ENCODE assay signal across 8 cellular contexts in the genomic region with DNA sequence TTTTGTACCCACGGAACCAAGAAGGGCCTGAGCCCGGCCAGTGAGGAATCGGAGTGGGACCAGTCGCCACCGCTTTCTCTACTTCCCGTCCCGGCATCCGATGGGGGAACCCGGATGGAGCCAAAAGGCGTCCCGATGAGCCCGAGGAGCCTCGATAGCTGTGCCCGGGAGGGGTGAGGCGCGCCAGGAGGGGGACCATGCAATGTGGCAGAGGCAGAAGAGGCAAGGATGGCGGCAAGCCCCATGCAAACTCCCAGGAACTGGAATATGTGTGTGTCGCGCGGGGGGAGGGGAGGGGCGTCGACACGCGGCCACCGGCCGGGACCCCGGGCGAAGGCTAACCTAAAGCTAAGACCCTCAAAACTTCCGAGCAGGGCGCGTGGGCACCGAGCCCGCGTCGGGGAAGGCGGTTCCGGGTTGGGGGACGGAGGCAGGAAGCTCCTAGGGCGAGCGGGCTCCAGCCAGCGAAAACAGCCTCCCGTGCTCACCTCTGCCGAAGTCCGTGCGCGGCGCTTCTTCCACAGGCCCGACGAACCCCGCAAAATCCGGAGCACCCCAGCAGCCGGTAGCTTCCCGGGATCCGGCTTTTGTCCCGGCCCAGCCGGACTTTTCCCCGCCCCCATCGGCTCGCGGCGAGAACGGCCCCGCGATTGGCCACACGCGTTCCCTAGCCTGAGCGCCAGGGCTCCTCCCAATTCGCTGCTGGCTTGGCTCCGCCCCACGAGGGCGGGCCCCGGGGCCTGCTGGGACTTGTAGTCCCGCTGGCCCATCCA. TPM values are rescaled to one million over a fixed set of nuclear protein-coding genes. Genes with fewer than 3 reads are reported as not detected.
DNase-seq lines count a peak whose midpoint lies in the region; TF ChIP-seq lines count a peak whose summit lies in the region.

TSS of gene ACLY (minus strand) at position 560 of the 773 bp plus-strand sequence. CDS start 5,078 bp downstream, outside the sequence.

- H3K36me3 Mint-ChIP-seq in H9 (ENCODE audit: insufficient read depth in 1 of 3, low read depth in 3 of 3): peaks cover 7 to 17% (median 15%) of the 10 kb centered on the region in 3 experiments; a peak in 6 of 7 replicates

- H3K36me3 ChIP-seq in MM.1S (replicated peaks; ENCODE audit: insufficient read depth, low read length) (peaks cover 2% of the 10 kb centered on the region; the same call in 1 of the 2 replicates), SJSA1 (peaks cover 43% of the 10 kb centered on the region), neuronal stem cell (replicated peaks in 1 of 2; ENCODE audit: control insufficient read depth in 2 of 2, insufficient read depth in 2 of 2, low read length in 2 of 2) (peaks cover 5 to 41% of the 10 kb centered on the region in 2 donors)

- H2AK5ac ChIP-seq in H9 (ENCODE audit: insufficient read length, low read length) (no peak within 1 kb of the TSS), neuronal stem cell (ENCODE audit: low read depth, low read length) (peak within 1 kb of the TSS; percentile 95)

- H4K8ac ChIP-seq in H9 (replicated peaks; ENCODE audit: insufficient read length, low read depth, low read length) (no peak within 1 kb of the TSS), neuronal stem cell (ENCODE audit: low read depth, low read length) (no peak within 1 kb of the TSS)

- H3K9me2 ChIP-seq in MM.1S (replicated peaks; ENCODE audit: insufficient read depth, low read length): no peaks in the 10 kb centered on the region

- peak within 1 kb of the TSS; percentile 98 for H3K4me3 ChIP-seq in MM.1S (ENCODE audit: low read length)
- H3K4me3 ChIP-seq in SJSA1: peak within 1 kb of the TSS; percentile 97
- H3K4me3 ChIP-seq in neuronal stem cell (ENCODE audit: low read length in 2 of 2): peak within 1 kb of the TSS; percentile 99

- H3K79me2 ChIP-seq in H9 (ENCODE audit: insufficient read depth, low read length): peaks cover 42% of the 10 kb centered on the region
- H3K79me2 ChIP-seq in MM.1S (ENCODE audit: low read length): peaks cover 53% of the 10 kb centered on the region

- H3K18ac ChIP-seq in H9 (ENCODE audit: insufficient read length, low read depth, low read length): peak within 1 kb of the TSS; percentile 97
- H3K18ac ChIP-seq in neuronal stem cell (ENCODE audit: low read length): peak within 1 kb of the TSS; percentile 99

- H3K23me2 ChIP-seq in H9 (ENCODE audit: insufficient read length, low read depth, low read length, poor library complexity, severe bottlenecking): peaks cover 11% of the 10 kb centered on the region

- no peak within 1 kb of the TSS for H2BK20ac ChIP-seq in H9 (ENCODE audit: low read depth, low read length, poor library complexity, severe bottlenecking)

- no peak within 1 kb of the TSS for H3K23ac ChIP-seq in H9 (ENCODE audit: insufficient read length, low read depth, low read length)
- peak within 1 kb of the TSS; percentile 38 for H3K23ac ChIP-seq in neuronal stem cell (ENCODE audit: low read depth, low read length, poor library complexity)

- H3K4me3 Mint-ChIP-seq in H9: peak within 1 kb of the TSS; percentile 88 to 90

- peaks cover 43 to 50% of the 10 kb centered on the region in 2 experiments for H3K4me1 Mint-ChIP-seq in H9

- peak within 1 kb of the TSS; percentile 46 to 96 (median 94) for H3K27ac Mint-ChIP-seq in H9

- H2BK120ac ChIP-seq in H9 (ENCODE audit: low read depth, low read length, poor library complexity, severe bottlenecking) (no peak within 1 kb of the TSS), neuronal stem cell (ENCODE audit: low read depth, low read length) (peak within 1 kb of the TSS; percentile 77)

- peak within 1 kb of the TSS; percentile 85 for H3K9ac ChIP-seq in H9 (ENCODE audit: extremely low read depth, insufficient read length, low read length)
- peak within 1 kb of the TSS; percentile 90 for H3K9ac ChIP-seq in MM.1S (ENCODE audit: low read length)
- H3K9ac ChIP-seq in neuronal stem cell (ENCODE audit: low read depth, low read length, poor library complexity): peak within 1 kb of the TSS; percentile 98

- H3K14ac ChIP-seq in H9 (ENCODE audit: insufficient read depth, low read length) (peak within 1 kb of the TSS; percentile 99), neuronal stem cell (ENCODE audit: low read length) (peak within 1 kb of the TSS; percentile 97)

- peaks cover 7% of the 10 kb centered on the region for H4K20me1 ChIP-seq in H9 (ENCODE audit: control insufficient read depth, insufficient read depth, insufficient read length)
- 0 out of 2 replicates have a peak, but pooled peaks cover 5% of the 10 kb centered on the region for H4K20me1 ChIP-seq in MM.1S (ENCODE audit: insufficient read depth, low read length)

- no peaks in the 10 kb centered on the region for H3F3A ChIP-seq in MM.1S (ENCODE audit: insufficient read depth, low read length)

- H3K27me3 Mint-ChIP-seq in H9 (ENCODE audit: low read depth): no peaks in the 10 kb centered on the region

- H2AFZ ChIP-seq in H9 (ENCODE audit: low read length) (no peak within 1 kb of the TSS), MM.1S (ENCODE audit: low read length) (peak within 1 kb of the TSS; percentile 97), neuronal stem cell (ENCODE audit: low read length) (peak within 1 kb of the TSS; percentile 91)

- peak; percentile 98 for DNase-seq in ELR (ENCODE audit: low read depth)
- DNase-seq in H9: peak; percentile 100
- peak; percentile 99 for DNase-seq in MM.1S
- peak; percentile 94 to 97 for DNase-seq in SJSA1 (ENCODE audit: low read depth in 1 of 2, low spot score in 2 of 2)
- peak; percentile 79 to 94 (median 88) for DNase-seq in activated naive CD4-positive, alpha-beta T cell (lab: John Stamatoyannopoulos, UW)
- DNase-seq in foreskin melanocyte: peak; percentile 94
- DNase-seq in neuronal stem cell (ENCODE audit: low spot score): peak; percentile 98

- H2BK5ac ChIP-seq in H9 (ENCODE audit: insufficient read length, low read length) (peak within 1 kb of the TSS; percentile 14), neuronal stem cell (ENCODE audit: low read length) (peak within 1 kb of the TSS; percentile 95)

- H3K9me3 ChIP-seq in H9 (ENCODE audit: control insufficient read depth, low read depth, low read length) (no peaks in the 10 kb centered on the region), MM.1S (replicated peaks; ENCODE audit: insufficient read depth, low read length) (no peaks in the 10 kb centered on the region), SJSA1 (replicated peaks) (0 out of 2 replicates have a peak, but pooled peaks cover 5% of the 10 kb centered on the region), neuronal stem cell (replicated peaks in 1 of 2; ENCODE audit: control insufficient read depth in 2 of 2, insufficient read depth in 1 of 2, low read depth in 1 of 2, low read length in 2 of 2) (no peaks in the 10 kb centered on the region)

- no peak within 1 kb of the TSS for H4K5ac ChIP-seq in H9 (ENCODE audit: insufficient read length, low read depth, low read length)

- H3K9me3 Mint-ChIP-seq in H9: no peaks in the 10 kb centered on the region

- H4K91ac ChIP-seq in H9 (ENCODE audit: insufficient read length, low read depth, low read length) (peak within 1 kb of the TSS; percentile 85), neuronal stem cell (ENCODE audit: low read depth, low read length, poor library complexity) (peak within 1 kb of the TSS; percentile 68)

- H3K4ac ChIP-seq in H9 (ENCODE audit: low read depth, low read length) (no peak within 1 kb of the TSS; the same call in 1 of the 2 replicates), neuronal stem cell (ENCODE audit: low read length) (peak within 1 kb of the TSS; percentile 54)

- H2BK12ac ChIP-seq in H9 (ENCODE audit: insufficient read length, low read depth, low read length): no peak within 1 kb of the TSS
- no peak within 1 kb of the TSS for H2BK12ac ChIP-seq in neuronal stem cell (ENCODE audit: low read length)

- H3K27me3 ChIP-seq in H9 (ENCODE audit: insufficient read depth, low read length) (no peaks in the 10 kb centered on the region), MM.1S (replicated peaks; ENCODE audit: insufficient read depth, low read length) (no peaks in the 10 kb centered on the region), SJSA1 (replicated peaks) (no peaks in the 10 kb centered on the region), neuronal stem cell (ENCODE audit: control insufficient read depth in 3 of 3, insufficient read depth in 3 of 3, low read depth in 1 of 3, low read length in 3 of 3) (no peaks in the 10 kb centered on the region)

- peaks cover 8% of the 10 kb centered on the region; the same call in 1 of the 2 replicates for H3K4me1 ChIP-seq in H9 (ENCODE audit: insufficient read depth, low read length)
- peaks cover 12% of the 10 kb centered on the region; the same call in 1 of the 2 replicates for H3K4me1 ChIP-seq in MM.1S (ENCODE audit: low read length)
- H3K4me1 ChIP-seq in SJSA1 (replicated peaks): peaks cover 23% of the 10 kb centered on the region
- peaks cover 26 to 33% of the 10 kb centered on the region in 2 donors for H3K4me1 ChIP-seq in neuronal stem cell (ENCODE audit: control insufficient read depth in 2 of 2, insufficient read depth in 1 of 2, low read depth in 1 of 2, low read length in 2 of 2)

- WGBS in H9 (ENCODE audit: extremely low coverage, insufficient read length, low lambda C conversion rate): no CpG with 5 or more reads among the region's 73 CpGs
- WGBS in neuronal stem cell (ENCODE audit: extremely low coverage in 2 of 2, insufficient read length in 2 of 2, insufficient replicate concordance in 1 of 2), 2 donors: no CpG with 5 or more reads among the region's 73 CpGs

- peak within 1 kb of the TSS; percentile 40 for H3K27ac ChIP-seq in H9 (ENCODE audit: insufficient read length, low read depth, low read length)
- H3K27ac ChIP-seq in MM.1S (ENCODE audit: low read length): peak within 1 kb of the TSS; percentile 45; the same call in 1 of the 2 replicates
- H3K27ac ChIP-seq in SJSA1: peak within 1 kb of the TSS; percentile 65
- H3K27ac ChIP-seq in neuronal stem cell (replicated peaks; ENCODE audit: low read length): peak within 1 kb of the TSS; percentile 98

- H3T11ph ChIP-seq in H9 (ENCODE audit: low read length): no peak within 1 kb of the TSS

- H3K56ac ChIP-seq in H9 (ENCODE audit: insufficient read length, low read depth, low read length): no peak within 1 kb of the TSS

- TF ChIP-seq CTCF in H9 (conservative IDR thresholded peaks at IDR 0.05): no peak
- no peak for TF ChIP-seq CTCF in MM.1S (IDR thresholded peaks at IDR 0.05; ENCODE audit: low read length)
- TF ChIP-seq CTCF in subcutaneous adipose tissue (IDR thresholded peaks at IDR 0.05; ENCODE audit: low read depth): no peak

- H3K79me1 ChIP-seq in H9 (ENCODE audit: insufficient read depth, low read depth, low read length, poor library complexity, severe bottlenecking) (peaks cover 7% of the 10 kb centered on the region), neuronal stem cell (ENCODE audit: low read depth, low read length) (peaks cover 5% of the 10 kb centered on the region)

- no peak within 1 kb of the TSS for H2BK15ac ChIP-seq in H9 (ENCODE audit: low read depth, low read length)
- H2BK15ac ChIP-seq in neuronal stem cell (ENCODE audit: low read length): peak within 1 kb of the TSS; percentile 54

- H3K4me2 ChIP-seq in H9 (ENCODE audit: insufficient read depth, insufficient read length, low read length): peak within 1 kb of the TSS; percentile 86
- peak within 1 kb of the TSS; percentile 83 for H3K4me2 ChIP-seq in MM.1S (ENCODE audit: low read depth, low read length)
- peak within 1 kb of the TSS; percentile 76 for H3K4me2 ChIP-seq in neuronal stem cell (ENCODE audit: insufficient read depth, low read length, poor library complexity, severe bottlenecking)

RNA-seq across cellular contexts. Expression of gene ACLY, which starts in this region (rescaled TPM):
- 279 and 289 TPM in 2 replicates for total RNA-seq in H9 (2021)
- total RNA-seq in SJSA1 (2014; rRNA removed; shearing (Covaris generic)): 77.0 and 122 TPM in 2 replicates
- 106 TPM for polyA plus RNA-seq in neuronal stem cell (2013, experiment 1 of 2)
- polyA plus RNA-seq in neuronal stem cell (2013, experiment 2 of 2): 109 TPM
- 10 to 100 TPM; 50.9 to 75.9 (median 64.1) TPM for total RNA-seq in subcutaneous adipose tissue

Comparison
In these comparisons a context has a peak if more than half of its experiments do, and no peak if none do; other contexts are left out.
1. Peak in every context shown above with its lines: DNase-seq, H3K4me3 ChIP-seq and H3K27ac ChIP-seq.
2. H3K27ac ChIP-seq: peak in every context shown above with its lines; median percentile 98 in neuronal stem cell; 65 in SJSA1; 45 in MM.1S; 40 in H9.